In the genomic region with DNA sequence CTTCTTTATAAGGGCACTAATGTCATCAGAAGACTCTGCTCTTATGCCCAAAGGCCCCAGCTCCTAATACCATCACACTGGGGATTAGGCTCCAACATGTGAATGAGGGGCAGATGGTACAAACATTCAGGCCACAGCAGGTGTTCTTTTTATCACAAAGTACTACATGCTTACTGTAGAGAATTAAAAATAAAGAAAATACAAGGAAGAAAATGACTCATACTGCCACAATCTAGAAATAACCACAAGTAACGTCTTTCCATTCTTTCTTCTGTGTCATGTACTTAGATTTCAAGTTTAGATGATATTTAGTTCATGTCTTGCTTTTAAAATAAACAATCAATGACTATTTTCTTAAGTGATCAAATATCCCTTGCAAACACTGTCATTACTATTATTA, we compare ENCODE assay signal across 17 cellular contexts.
DNase-seq lines count a peak whose midpoint lies in the region; TF ChIP-seq lines count a peak whose summit lies in the region.
"Had no signal": no experiment of that assay in that cellular context is flagged by ENCODE, and none has a peak within 500 bp of the region (broad histone marks: within the 10 kb centered on the region; RNA-seq: fewer than 3 reads in every experiment).

No MANE protein-coding gene starts in this region.

- TF ChIP-seq CTCF in MM.1S (IDR thresholded peaks at IDR 0.05; ENCODE audit: low read length) (no peak), GM10266 (IDR thresholded peaks at IDR 0.05; ENCODE audit: control insufficient read depth, insufficient read depth, low read depth, missing control alignments) (no peak)

- H4K20me1 ChIP-seq in MM.1S (ENCODE audit: insufficient read depth, low read length) = no peaks in the 10 kb centered on the region

- H3K36me3 ChIP-seq in MM.1S (replicated peaks; ENCODE audit: insufficient read depth, low read length) = no peaks in the 10 kb centered on the region
- H3K36me3 ChIP-seq: Peyer's patch, stomach had no signal

- no peak overlapping the region for H3K4me2 ChIP-seq in MM.1S (ENCODE audit: low read depth, low read length)

- no peak overlapping the region for H3K27ac ChIP-seq in MM.1S (ENCODE audit: low read length)
- H3K27ac ChIP-seq: Peyer's patch, psoas muscle, stomach had no signal

- peaks cover 3% of the 10 kb centered on the region; the same call in 1 of the 2 replicates for H3K4me1 ChIP-seq in MM.1S (ENCODE audit: low read length)
- H3K4me1 ChIP-seq: Caco-2, Peyer's patch, psoas muscle, stomach had no signal

- no peaks in the 10 kb centered on the region for H3K79me2 ChIP-seq in MM.1S (ENCODE audit: low read length)

- no peak overlapping the region for H3K4me3 ChIP-seq in MM.1S (ENCODE audit: low read length)
- H3K4me3 ChIP-seq: K562, Peyer's patch, psoas muscle, stomach had no signal

- no peaks in the 10 kb centered on the region for H3K27me3 ChIP-seq in MM.1S (replicated peaks; ENCODE audit: insufficient read depth, low read length)
- H3K27me3 ChIP-seq: Peyer's patch, stomach had no signal

- H3F3A ChIP-seq in MM.1S (ENCODE audit: insufficient read depth, low read length) = no peaks in the 10 kb centered on the region

- DNase-seq in DMS 273 (lab: John Stamatoyannopoulos, UW; ENCODE audit: unreplicated experiment) (peak; percentile 73), MM.1S (peak; percentile 16), astrocyte of the hippocampus (ENCODE audit: low read depth, low spot score) (peak; percentile 21), hepatic stellate cell (ENCODE audit: low spot score) (peak; percentile 22), GM10266 (ENCODE audit: extremely low spot score) (no peak), NCI-H226 (no peak), NCI-H2227 treated with DMSO at 0.1 percent for 48 hours (lab: John Stamatoyannopoulos, UW) (no peak), NCI-H526 treated with DMSO at 0.1 percent for 48 hours (lab: John Stamatoyannopoulos, UW) (no peak)
- DNase-seq: activated CD8-positive, alpha-beta T cell treated with anti-CD3 and anti-CD28 coated beads, Interleukin-2, amount 10 ng/mL, durations not matched to agents 7 days and 5 days; amygdala; Caco-2; naive thymus-derived CD4-positive, alpha-beta T cell; NCI-H1417 treated with DMSO at 0.1 percent for 48 hours; Peyer's patch; psoas muscle; stomach had no signal

- H3K9ac ChIP-seq in MM.1S (ENCODE audit: low read length) = no peak overlapping the region

- H3K9me3 ChIP-seq in MM.1S (replicated peaks; ENCODE audit: insufficient read depth, low read length) = no peaks in the 10 kb centered on the region; the same call in 1 of the 2 replicates
- H3K9me3 ChIP-seq: Caco-2, Peyer's patch, psoas muscle, stomach had no signal

- H3K9me2 ChIP-seq in MM.1S (replicated peaks; ENCODE audit: insufficient read depth, low read length) = no peaks in the 10 kb centered on the region

- no peak overlapping the region for H2AFZ ChIP-seq in MM.1S (ENCODE audit: low read length)

Comparison
In these comparisons a context has a peak if more than half of its experiments do, and no peak if none do; other contexts are left out.
1. DNase-seq: peak in DMS 273 (single experiment), MM.1S (single experiment), astrocyte of the hippocampus (single experiment) and hepatic stellate cell (single experiment); none in GM10266 (single experiment), NCI-H226 (single experiment), NCI-H2227 treated with DMSO at 0.1 percent for 48 hours (single experiment) and NCI-H526 treated with DMSO at 0.1 percent for 48 hours (single experiment).